ENCODE assay signal across 1 cellular context in the genomic region with DNA sequence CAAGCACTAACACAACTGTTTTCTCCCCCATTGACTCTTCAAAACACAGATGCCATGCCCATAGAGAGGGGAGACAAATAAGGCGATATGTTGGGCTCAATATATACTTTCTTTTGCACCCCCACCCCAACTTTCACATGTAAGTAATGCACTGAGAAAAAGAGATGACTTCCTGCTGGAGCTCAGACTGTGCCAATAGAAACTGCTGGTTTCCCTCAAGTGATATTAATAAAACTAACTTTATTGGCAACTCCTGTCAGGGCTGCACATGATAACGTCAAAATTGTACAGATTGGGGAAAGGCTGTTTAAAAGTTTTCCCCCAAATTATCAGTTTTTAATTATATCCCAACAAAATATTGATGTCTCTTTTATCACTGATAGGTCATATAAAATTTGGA.
A peak's percentile ranks its signal among the peaks of the same experiment; 100 is the strongest.
TF ChIP-seq lines count a peak whose summit lies in the region.

No MANE protein-coding gene starts in this region.

TF ChIP-seq in GM12878, 131 proteins besides CTCF, POLR2A, EP300 and RAD21 (continued from another document):
- no peak for TF ChIP-seq ZNF217 (IDR thresholded peaks at IDR 0.05)
- no peak for TF ChIP-seq RB1 (IDR thresholded peaks at IDR 0.05; ENCODE audit: borderline replicate concordance)
- no peak for TF ChIP-seq STAT3 (IDR thresholded peaks at IDR 0.05; ENCODE audit: low read depth, low read length)
- TF ChIP-seq, protein P1, sequence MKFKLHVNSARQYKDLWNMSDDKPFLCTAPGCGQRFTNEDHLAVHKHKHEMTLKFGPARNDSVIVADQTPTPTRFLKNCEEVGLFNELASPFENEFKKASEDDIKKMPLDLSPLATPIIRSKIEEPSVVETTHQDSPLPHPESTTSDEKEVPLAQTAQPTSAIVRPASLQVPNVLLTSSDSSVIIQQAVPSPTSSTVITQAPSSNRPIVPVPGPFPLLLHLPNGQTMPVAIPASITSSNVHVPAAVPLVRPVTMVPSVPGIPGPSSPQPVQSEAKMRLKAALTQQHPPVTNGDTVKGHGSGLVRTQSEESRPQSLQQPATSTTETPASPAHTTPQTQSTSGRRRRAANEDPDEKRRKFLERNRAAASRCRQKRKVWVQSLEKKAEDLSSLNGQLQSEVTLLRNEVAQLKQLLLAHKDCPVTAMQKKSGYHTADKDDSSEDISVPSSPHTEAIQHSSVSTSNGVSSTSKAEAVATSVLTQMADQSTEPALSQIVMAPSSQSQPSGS (IDR thresholded peaks at IDR 0.05; ENCODE audit: low read length), result no peak
- TF ChIP-seq, protein P2, sequence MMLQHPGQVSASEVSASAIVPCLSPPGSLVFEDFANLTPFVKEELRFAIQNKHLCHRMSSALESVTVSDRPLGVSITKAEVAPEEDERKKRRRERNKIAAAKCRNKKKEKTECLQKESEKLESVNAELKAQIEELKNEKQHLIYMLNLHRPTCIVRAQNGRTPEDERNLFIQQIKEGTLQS (IDR thresholded peaks at IDR 0.05; ENCODE audit: borderline replicate concordance, extremely low read depth, low read depth, low read length), result no peak
- TF ChIP-seq KDM1A (IDR thresholded peaks at IDR 0.05; ENCODE audit: borderline replicate concordance), result no peak
- no peak for TF ChIP-seq MYB (IDR thresholded peaks at IDR 0.05; ENCODE audit: borderline replicate concordance, low read depth, low read length)
- no peak for TF ChIP-seq BHLHE40 (IDR thresholded peaks at IDR 0.05; ENCODE audit: borderline replicate concordance in 1 of 2, low read depth in 2 of 2, low read length in 1 of 2)
- TF ChIP-seq IKZF2 (IDR thresholded peaks at IDR 0.05), result no peak
- TF ChIP-seq CBX5 (IDR thresholded peaks at IDR 0.05; ENCODE audit: low read depth), result no peak
- TF ChIP-seq GATAD2B (conservative IDR thresholded peaks at IDR 0.05; ENCODE audit: low read depth), result no peak
- no peak for TF ChIP-seq BACH1 (IDR thresholded peaks at IDR 0.05; ENCODE audit: borderline replicate concordance)
- TF ChIP-seq NFIC (IDR thresholded peaks at IDR 0.05; ENCODE audit: low read depth, low read length), result 0 out of 2 replicates have a peak, but pooled peaks have one; percentile 23
TF ChIP-seq in GM12878: peak in this region for 2.
